8 cellular contexts compared by ENCODE assay signal in genomic region chr12:14239350-14239934, GRCh38.
DNase-seq lines count a peak whose midpoint lies in the region; ATAC-seq and TF ChIP-seq lines count a peak whose summit lies in the region.

No MANE protein-coding gene starts in this region.

- no peaks in the 10 kb centered on the region for H3K79me2 ChIP-seq in PC-3 (ENCODE audit: low read length)

- CTCF ChIA-PET in PC-3 (lab: Charles Lee) = interaction anchor here (0.7 to 1.7 kb wide), 2 partner anchors 178 to 215 kb away, joined by 4 read pairs; no protein-coding TSS in a partner anchor

- no peaks in the 10 kb centered on the region for H3K36me3 ChIP-seq in BE2C
- no peaks in the 10 kb centered on the region for H3K36me3 ChIP-seq in PC-3 (ENCODE audit: low read depth, low read length)
- H3K36me3 ChIP-seq in lower lobe of right lung = no peaks in the 10 kb centered on the region

- TF ChIP-seq CTCF in BE2C (IDR thresholded peaks at IDR 0.05; ENCODE audit: low read depth, low read length) = peak; percentile 51
- 0 out of 2 replicates have a peak, but pooled peaks have one; percentile 19 for TF ChIP-seq CTCF in PC-3 (conservative IDR thresholded peaks at IDR 0.05; ENCODE audit: low read depth, low read length)
- TF ChIP-seq CTCF in brain (conservative IDR thresholded peaks at IDR 0.05) = peak in 1 of 2 experiments; percentile 12
- peak; percentile 14 for TF ChIP-seq CTCF in lower lobe of right lung (IDR thresholded peaks at IDR 0.05)
- TF ChIP-seq CTCF in endothelial cell (IDR thresholded peaks at IDR 0.05; ENCODE audit: unreplicated experiment) = no peak

- ATAC-seq in GM18867 (IDR thresholded peaks at IDR 0.05; ENCODE audit: unreplicated experiment) (peak; percentile 83), HG03066 (IDR thresholded peaks at IDR 0.05; ENCODE audit: low read depth, unreplicated experiment) (peak; percentile 81), PC-3 (peak; percentile 79), lower lobe of right lung (peak; percentile 79 to 86)

- H3K4me1 ChIP-seq in BE2C (peaks cover 14% of the 10 kb centered on the region), PC-3 (ENCODE audit: insufficient read depth, low read length) (peaks cover 18% of the 10 kb centered on the region), lower lobe of right lung (peaks cover 7% of the 10 kb centered on the region)

- BruUV-seq in PC-3 (replicated peaks; lab: Mats Ljungman, UMichigan) = no TSS peak

- peak overlapping the region in 2 of 5 experiments; percentile 34 to 57 for H3K4me3 Mint-ChIP-seq in brain
- H3K4me3 Mint-ChIP-seq in endothelial cell (ENCODE audit: unreplicated experiment) = no peak overlapping the region

- H3K27ac ChIP-seq in PC-3 (ENCODE audit: low read length) (peak overlapping the region; percentile 69), lower lobe of right lung (no peak overlapping the region)

- peaks cover 29 to 37% (median 35%) of the 10 kb centered on the region in 5 experiments for H3K9me3 Mint-ChIP-seq in brain
- peaks cover 3% of the 10 kb centered on the region for H3K9me3 Mint-ChIP-seq in endothelial cell (ENCODE audit: unreplicated experiment)

- no peaks in the 10 kb centered on the region for H3F3A ChIP-seq in PC-3 (ENCODE audit: low read length, unreplicated experiment)

- peaks cover 23% of the 10 kb centered on the region for H3K4me1 Mint-ChIP-seq in brain
- peaks cover 15% of the 10 kb centered on the region for H3K4me1 Mint-ChIP-seq in endothelial cell (ENCODE audit: unreplicated experiment)

- H3K4me3 ChIP-seq in BE2C (ENCODE audit: low read depth, low read length) = peak overlapping the region; percentile 50
- H3K4me3 ChIP-seq in PC-3 (ENCODE audit: low read length) = peak overlapping the region; percentile 51
- H3K4me3 ChIP-seq in lower lobe of right lung = peak overlapping the region; percentile 24

- peak overlapping the region; percentile 60 for H2AFZ ChIP-seq in PC-3 (ENCODE audit: low read length)

- peak; percentile 94 for DNase-seq in BE2C
- DNase-seq in PC-3 = peak; percentile 63
- DNase-seq in lower lobe of right lung = no peak
- DNase-seq in ureter (ENCODE audit: low spot score) = peak; percentile 59
- DNase-seq in endothelial cell (ENCODE audit: low spot score) = no peak

- no peaks in the 10 kb centered on the region for H3K9me3 ChIP-seq in BE2C
- H3K9me3 ChIP-seq in PC-3 (ENCODE audit: low read length) = no peaks in the 10 kb centered on the region
- H3K9me3 ChIP-seq in lower lobe of right lung = peaks cover 20% of the 10 kb centered on the region

- intact Hi-C loops in PC-3 (cut with micrococcal nuclease) = loop anchor here (1.0 to 5.0 kb wide), 4 partner anchors 17 to 425 kb away; no protein-coding TSS in a partner anchor
- intact Hi-C loops in lower lobe of right lung (cut with DNase I) = no loop called here

- no peaks in the 10 kb centered on the region for H4K20me1 ChIP-seq in PC-3 (ENCODE audit: low read length)

- POLR2A ChIA-PET in PC-3 (lab: Charles Lee; ENCODE audit: unreplicated experiment) = interaction anchor here (0.5 kb wide), 1 partner anchor 159 kb away, joined by 3 read pairs; no protein-coding TSS in a partner anchor

- H3K4me2 ChIP-seq in PC-3 (ENCODE audit: low read length) = peak overlapping the region; percentile 64

- H3K27me3 ChIP-seq in BE2C (no peaks in the 10 kb centered on the region), PC-3 (ENCODE audit: low read length) (no peaks in the 10 kb centered on the region), lower lobe of right lung (ENCODE audit: low read depth) (no peaks in the 10 kb centered on the region)

- peak overlapping the region in 3 of 5 experiments; percentile 52 to 93 (median 85) for H3K27ac Mint-ChIP-seq in brain
- no peak overlapping the region for H3K27ac Mint-ChIP-seq in endothelial cell (ENCODE audit: unreplicated experiment)

- no peaks in the 10 kb centered on the region for H3K9me2 ChIP-seq in PC-3 (replicated peaks; ENCODE audit: low read length)

- H3K9ac ChIP-seq in PC-3 (ENCODE audit: low read length) = peak overlapping the region; percentile 42; the same call in 1 of the 2 replicates

- H3K36me3 Mint-ChIP-seq in brain (peaks cover 29% of the 10 kb centered on the region), endothelial cell (ENCODE audit: low read depth, unreplicated experiment) (peaks cover 7% of the 10 kb centered on the region)

- H3K27me3 Mint-ChIP-seq in brain (peaks cover 3% of the 10 kb centered on the region), endothelial cell (ENCODE audit: unreplicated experiment) (peaks cover 2% of the 10 kb centered on the region)

Comparison
In these comparisons a context has a peak if more than half of its experiments do, and no peak if none do; other contexts are left out.
1. DNase-seq: peak in BE2C (single experiment), PC-3 (single experiment) and ureter (single experiment); none in lower lobe of right lung (single experiment) and endothelial cell (single experiment).
2. Peak in every context shown above with its lines, with median percentiles within 50 percentile points of each other: H3K4me3 ChIP-seq and ATAC-seq.